Comparison of ENCODE assay signal across 14 cellular contexts in genomic region chr10:48594799-48595198, GRCh38. TPM values are rescaled to one million over a fixed set of nuclear protein-coding genes. Genes with fewer than 3 reads are reported as not detected.
DNase-seq lines count a peak whose midpoint lies in the region; ATAC-seq and TF ChIP-seq lines count a peak whose summit lies in the region.
"Had no signal": no experiment of that assay in that cellular context is flagged by ENCODE, and none has a peak within 500 bp of the region (broad histone marks: within the 10 kb centered on the region; RNA-seq: fewer than 3 reads in every experiment).

No MANE protein-coding gene starts in this region.

- intact Hi-C loops in IMR-90 (cut with micrococcal nuclease) (no loop called here), upper lobe of right lung (cut with DNase I) (no loop called here), Caco-2 (cut with micrococcal nuclease; ENCODE audit: unreplicated experiment) (no loop called here)

- no peak overlapping the region for H2AK9ac ChIP-seq in IMR-90 (replicated peaks; ENCODE audit: low read depth, low read length, poor library complexity)

- BruUV-seq in IMR-90 (replicated peaks; lab: Mats Ljungman, UMichigan) (no TSS peak), Caco-2 (replicated peaks; lab: Mats Ljungman, UMichigan) (no TSS peak)

- peaks cover 1% of the 10 kb centered on the region; the same call in 1 of the 2 replicates for H3K36me3 ChIP-seq in IMR-90 (ENCODE audit: control insufficient read depth, insufficient read depth, low read length)
- no peaks in the 10 kb centered on the region for H3K36me3 ChIP-seq in upper lobe of right lung
- H3K36me3 ChIP-seq in Caco-2 (ENCODE audit: control insufficient read depth, insufficient read depth, low read length): no peaks in the 10 kb centered on the region
- H3K36me3 ChIP-seq: BE2C had no signal

- peaks cover 31% of the 10 kb centered on the region for H3K9me1 ChIP-seq in IMR-90 (ENCODE audit: insufficient read depth, low read length)

- ATAC-seq in IMR-90 (ENCODE audit: low read depth) (no peak), upper lobe of right lung (no peak)

- H4K8ac ChIP-seq in IMR-90 (ENCODE audit: low read depth in 2 of 2, low read length in 2 of 2): no peak overlapping the region

- 0 out of 2 replicates have a peak overlapping the region, but pooled peaks have one; percentile 33 for H3K14ac ChIP-seq in IMR-90 (replicated peaks; ENCODE audit: low read depth, low read length)

- POLR2A ChIA-PET in IMR-90 (lab: Charles Lee; ENCODE audit: unreplicated experiment) (interaction anchor here (1.2 kb wide), 1 partner anchor 12 kb away, joined by 4 read pairs; no protein-coding TSS in a partner anchor), Caco-2 (lab: Charles Lee) (no interaction called here)

- CTCF ChIA-PET in IMR-90 (lab: Yijun Ruan, JAX) (interaction anchor here (0.7 kb wide), 1 partner anchor 307 kb away, joined by 3 read pairs; no protein-coding TSS in a partner anchor), Caco-2 (lab: Charles Lee) (no interaction called here)

- H2BK5ac ChIP-seq in IMR-90 (ENCODE audit: low read depth, low read length, poor library complexity, severe bottlenecking): no peak overlapping the region

- peaks cover 28 to 94% of the 10 kb centered on the region in 2 experiments for H3K79me1 ChIP-seq in IMR-90 (ENCODE audit: low read depth in 1 of 2, low read length in 2 of 2)

- H3K23ac ChIP-seq in IMR-90 (ENCODE audit: low read depth, low read length): no peak overlapping the region

- no peak overlapping the region for H2AFZ ChIP-seq in IMR-90 (replicated peaks; ENCODE audit: low read length, poor library complexity)

- dilution Hi-C loops in IMR-90 (cut with HindIII; ENCODE audit: low sequenced_read_pairs, unreplicated experiment): no loop called here

- H4K91ac ChIP-seq in IMR-90 (ENCODE audit: insufficient read depth, low read depth, low read length): no peak overlapping the region

- no peak for TF ChIP-seq POLR2A in IMR-90 (IDR thresholded peaks at IDR 0.05; ENCODE audit: low read depth, low read length)

- H3K18ac ChIP-seq in IMR-90 (ENCODE audit: low read depth, low read length): no peak overlapping the region

- H3K27ac Mint-ChIP-seq in Caco-2 (ENCODE audit: unreplicated experiment): no peak overlapping the region
- H3K27ac Mint-ChIP-seq: activated B cell treated with CpG ODN at 0.5 μM for 24 hours, type B pancreatic cell had no signal

- H3K27ac ChIP-seq in IMR-90 (ENCODE audit: insufficient read depth, low read length) (no peak overlapping the region), upper lobe of right lung (no peak overlapping the region)

- H4K20me1 ChIP-seq in IMR-90 (ENCODE audit: insufficient read depth, low read length): peaks cover 10% of the 10 kb centered on the region; the same call in 1 of the 2 replicates

- DNase-seq in DMS153 (lab: John Stamatoyannopoulos, UW) (peak; percentile 86), IMR-90 (no peak), NCI-H69 (lab: John Stamatoyannopoulos, UW) (peak; percentile 79), iPS-NIHi7 (ENCODE audit: extremely low spot score) (peak; percentile 48), upper lobe of right lung (no peak), Caco-2 (no peak), G401 (ENCODE audit: low spot score) (no peak)
- DNase-seq: activated B cell treated with CpG ODN at 0.5 μM for 24 hours; activated gamma-delta T cell treated with Interleukin-2 at 50 U/mL for 16 hours; aorta; BE2C; occipital lobe; stimulated activated CD4-positive, alpha-beta T cell treated with anti-CD3 and anti-CD28 coated beads, Interleukin-4, amount 100 ng/mL, for 4 hours had no signal

- H2AK5ac ChIP-seq in IMR-90 (ENCODE audit: low read depth, low read length): peak overlapping the region; percentile 37; the same call in 1 of the 2 replicates

- no peak overlapping the region for H4K5ac ChIP-seq in IMR-90 (ENCODE audit: low read depth, low read length)

- H3K27me3 Mint-ChIP-seq in Caco-2 (ENCODE audit: insufficient read depth, unreplicated experiment): peaks cover 13% of the 10 kb centered on the region
- H3K27me3 Mint-ChIP-seq: activated B cell treated with CpG ODN at 0.5 μM for 24 hours had no signal

- in situ Hi-C loops in IMR-90 (cut with MboI; ENCODE audit: low sequenced_read_pairs) (no loop called here), G401 (cut with HindIII; ENCODE audit: low sequenced_read_pairs) (no loop called here)

- no peak overlapping the region for H3K4ac ChIP-seq in IMR-90 (ENCODE audit: low read depth, low read length)

- 67% methylated on average over 1 of the region's 3 CpGs; no CpG with 5 or more reads in 1 of the 2 experiments for WGBS in IMR-90 (ENCODE audit: extremely low coverage in 2 of 2, insufficient read length in 1 of 2), 2 experiments

- H2BK15ac ChIP-seq in IMR-90 (ENCODE audit: low read depth, low read length): no peak overlapping the region

- H3K27me3 ChIP-seq in IMR-90 (ENCODE audit: control insufficient read depth, insufficient read depth, low read length): no peaks in the 10 kb centered on the region
- no peaks in the 10 kb centered on the region for H3K27me3 ChIP-seq in upper lobe of right lung
- H3K27me3 ChIP-seq in Caco-2 (replicated peaks; ENCODE audit: control insufficient read depth, insufficient read depth, low read length): no peaks in the 10 kb centered on the region; the same call in 1 of the 2 replicates
- H3K27me3 ChIP-seq: BE2C had no signal

- H3K4me3 ChIP-seq in IMR-90 (ENCODE audit: insufficient read depth, low read depth, low read length) (no peak overlapping the region), upper lobe of right lung (no peak overlapping the region), Caco-2 (ENCODE audit: low read depth, low read length) (no peak overlapping the region)

- no peak overlapping the region for H3K4me3 Mint-ChIP-seq in Caco-2 (ENCODE audit: unreplicated experiment)
- H3K4me3 Mint-ChIP-seq: activated B cell treated with CpG ODN at 0.5 μM for 24 hours, type B pancreatic cell had no signal

- no peak overlapping the region for H3K4me2 ChIP-seq in IMR-90 (ENCODE audit: low read depth, low read length)

- no peak overlapping the region for H3K9ac ChIP-seq in IMR-90 (ENCODE audit: low read depth, low read length)

- H3K9me3 ChIP-seq in IMR-90 (ENCODE audit: control insufficient read depth, insufficient read depth, low read length) (no peaks in the 10 kb centered on the region), upper lobe of right lung (no peaks in the 10 kb centered on the region), Caco-2 (no peaks in the 10 kb centered on the region)
- H3K9me3 ChIP-seq: BE2C had no signal

- H2BK120ac ChIP-seq in IMR-90 (ENCODE audit: low read depth, low read length): no peak overlapping the region

- H2BK20ac ChIP-seq in IMR-90 (ENCODE audit: low read depth, low read length): no peak overlapping the region

- no peak overlapping the region for H3K56ac ChIP-seq in IMR-90 (ENCODE audit: extremely low read depth, insufficient read depth, low read length)

- H3K36me3 Mint-ChIP-seq in Caco-2 (ENCODE audit: insufficient read depth, unreplicated experiment): no peaks in the 10 kb centered on the region
- H3K36me3 Mint-ChIP-seq: type B pancreatic cell had no signal

- peaks cover 26% of the 10 kb centered on the region for H3K4me1 ChIP-seq in IMR-90 (ENCODE audit: control insufficient read depth, insufficient read depth, low read length)
- no peaks in the 10 kb centered on the region for H3K4me1 ChIP-seq in upper lobe of right lung
- no peaks in the 10 kb centered on the region for H3K4me1 ChIP-seq in Caco-2
- H3K4me1 ChIP-seq: BE2C had no signal

- no peaks in the 10 kb centered on the region for H3K9me3 Mint-ChIP-seq in Caco-2 (ENCODE audit: unreplicated experiment)
- H3K9me3 Mint-ChIP-seq: activated B cell treated with CpG ODN at 0.5 μM for 24 hours had no signal

- H3K4me1 Mint-ChIP-seq in Caco-2 (ENCODE audit: low read depth, unreplicated experiment): no peaks in the 10 kb centered on the region
- H3K4me1 Mint-ChIP-seq: activated B cell treated with CpG ODN at 0.5 μM for 24 hours had no signal

- no peak for TF ChIP-seq RAD21 in IMR-90 (IDR thresholded peaks at IDR 0.05; ENCODE audit: low read length)

- no peak for TF ChIP-seq CTCF in IMR-90 (conservative IDR thresholded peaks at IDR 0.05; ENCODE audit: low read depth, low read length)
- no peak for TF ChIP-seq CTCF in upper lobe of right lung (IDR thresholded peaks at IDR 0.05)
- TF ChIP-seq CTCF in Caco-2 (IDR thresholded peaks at IDR 0.05; ENCODE audit: insufficient read depth in 1 of 2, low read depth in 1 of 2, low read length in 1 of 2, severe bottlenecking in 1 of 2, unreplicated experiment in 1 of 2): no peak

TF ChIP-seq in IMR-90, 13 proteins besides CTCF, POLR2A, EP300 and RAD21:
- no peak for TF ChIP-seq RFX5 (IDR thresholded peaks at IDR 0.05; ENCODE audit: low read depth, low read length)

RNA-seq across cellular contexts. Expression of gene ARHGAP22, which starts 10.1 kb away (rescaled TPM):
- total RNA-seq in IMR-90 (2012; rRNA removed) (28.3 and 35.3 TPM in 2 replicates), upper lobe of right lung (6.8 TPM), Caco-2 (2022) (10.7 and 13.5 TPM in 2 replicates)
- 30.2 and 34.0 TPM in 2 replicates for polyA plus RNA-seq in IMR-90 (2012; rRNA removed)
- 18.9 and 22.2 TPM in 2 replicates for polyA plus RNA-seq in IMR-90 (2012; cell fraction: cytosol; rRNA removed)
- 58.0 and 67.0 TPM in 2 replicates for polyA plus RNA-seq in IMR-90 (2012; cell fraction: nucleus; rRNA removed; ENCODE audit: low replicate concordance)
- total RNA-seq in G401 (2014; rRNA removed; shearing (Covaris generic)): 1.2 and 4.0 TPM in 2 replicates

Comparison
In these comparisons a context has a peak if more than half of its experiments do, and no peak if none do; other contexts are left out.
1. DNase-seq: peak in DMS153 (single experiment), NCI-H69 (single experiment) and iPS-NIHi7 (single experiment); none in IMR-90 (single experiment), upper lobe of right lung (single experiment), Caco-2 (0 of 2) and G401 (single experiment).